In the genomic region with DNA sequence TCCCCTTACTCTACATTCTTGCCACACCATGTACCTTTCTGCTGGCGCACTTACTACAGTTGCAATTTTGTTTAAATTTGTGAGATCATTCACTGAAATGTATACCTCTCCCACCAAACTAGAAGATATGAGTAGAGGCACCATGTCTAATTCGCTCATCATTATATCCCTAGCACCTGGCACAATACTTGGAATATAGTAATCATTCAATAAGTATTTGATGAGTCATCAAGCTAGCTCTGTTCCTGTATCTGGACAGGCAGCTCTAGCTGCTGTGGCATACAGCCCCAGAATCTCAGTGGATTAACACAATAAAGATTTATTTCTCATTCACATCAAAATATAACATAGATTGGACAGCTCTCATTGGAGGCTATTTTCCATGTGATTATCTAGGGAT, we compare ENCODE assay signal across 31 cellular contexts.
DNase-seq lines count a peak whose midpoint lies in the region; FAIRE-seq and TF ChIP-seq lines count a peak whose summit lies in the region.
"Had no signal": no experiment of that assay in that cellular context is flagged by ENCODE, and none has a peak within 500 bp of the region (broad histone marks: within the 10 kb centered on the region; RNA-seq: fewer than 3 reads in every experiment).

No MANE protein-coding gene starts in this region.

- H3K4me3 ChIP-seq in cardiac fibroblast (replicated peaks in 1 of 2; ENCODE audit: low read depth in 2 of 2, low read length in 2 of 2) (no peak overlapping the region), tibial artery (no peak overlapping the region)
- H3K4me3 ChIP-seq: colonic mucosa, left lung, right lobe of liver, testis, vagina had no signal

- no peak for TF ChIP-seq CTCF in cardiac fibroblast (IDR thresholded peaks at IDR 0.05; ENCODE audit: low read depth, low read length)
- no peak for TF ChIP-seq CTCF in tibial artery (IDR thresholded peaks at IDR 0.05)

- FAIRE-seq in RCC 7860 (lab: Jason Lieb, UNC), result no peak
- FAIRE-seq: G401.6 had no signal

- peaks cover 0 to 1% (median 0%) of the 10 kb centered on the region in 3 donors for H3K9me3 ChIP-seq in tibial artery
- H3K9me3 ChIP-seq: colonic mucosa, left lung, right lobe of liver, testis, vagina had no signal

- no peaks in the 10 kb centered on the region for H3K36me3 ChIP-seq in tibial artery
- H3K36me3 ChIP-seq: colonic mucosa, left lung, right lobe of liver, vagina had no signal

- H3K27ac ChIP-seq in tibial artery, result no peak overlapping the region
- H3K27ac ChIP-seq: colonic mucosa, left lung, right lobe of liver, testis, vagina had no signal

- intact Hi-C loops in tibial artery (cut with DNase I; ENCODE audit: low total_unique reads), result no loop called here

- DNase-seq in GM03348 (ENCODE audit: low spot score) (peak; percentile 3), RCC 7860 (ENCODE audit: low spot score) (peak; percentile 4), cardiac fibroblast (ENCODE audit: low read depth in 2 of 2) (peak; percentile 6 to 48), myocyte (ENCODE audit: low read depth) (peak; percentile 9), tibial artery (no peak), SKM-1 (lab: John Stamatoyannopoulos, UW; ENCODE audit: unreplicated experiment) (no peak)
- no peak for DNase-seq in activated naive CD4-positive, alpha-beta T cell treated with Interleukin-2 at 50 U/mL for 16 hours
- no peak for DNase-seq in stimulated activated CD4-positive, alpha-beta T cell treated with anti-CD3 and anti-CD28 coated beads, Interleukin-2, amount 100 ng/mL, for 24 hours
- DNase-seq: activated CD4-positive, alpha-beta T cell treated with anti-CD3 and anti-CD28 coated beads, Interleukin-2, amount 50 U/mL, for 1 hour; activated naive CD4-positive, alpha-beta T cell; activated T-cell treated with anti-CD3 and anti-CD28 coated beads, Interleukin-2, amount 50 U/mL, for 4 hours; AML-193; CD4-positive, alpha-beta memory T cell; colonic mucosa; effector CD8-positive, alpha-beta T cell; hippocampal formation; Kasumi-1; left lung; mesendoderm; NCI-H1048; NCI-H1694; NCI-H2171; NCI-H510A; posterior cingulate gyrus; right lobe of liver; SHP77; stimulated activated naive CD8-positive, alpha-beta T cell treated with anti-CD3 and anti-CD28 coated beads, Interleukin-15, Interleukin-2, amounts not matched to agents 100 U/mL and 50 U/mL, for 24 hours; T-helper 9 cell; testis had no signal

- H3K27me3 ChIP-seq in tibial artery, result no peaks in the 10 kb centered on the region
- H3K27me3 ChIP-seq: colonic mucosa, left lung, right lobe of liver, testis, vagina had no signal

- no peaks in the 10 kb centered on the region for H3K4me1 ChIP-seq in tibial artery
- H3K4me1 ChIP-seq: colonic mucosa, left lung, right lobe of liver, testis, vagina had no signal

Comparison
In these comparisons a context has a peak if more than half of its experiments do, and no peak if none do; other contexts are left out.
1. DNase-seq: peak in GM03348 (single experiment), RCC 7860 (single experiment), cardiac fibroblast (2 of 2) and myocyte (single experiment); none in tibial artery (0 of 2), SKM-1 (single experiment), activated naive CD4-positive, alpha-beta T cell treated with Interleukin-2 at 50 U/mL for 16 hours (single experiment) and stimulated activated CD4-positive, alpha-beta T cell treated with anti-CD3 and anti-CD28 coated beads, Interleukin-2, amount 100 ng/mL, for 24 hours (0 of 2).